ENCODE assay signal across 8 cellular contexts in genomic region chr2:15713475-15713874, GRCh38.
"Had no signal": no experiment of that assay in that cellular context is flagged by ENCODE, and none has a peak within 500 bp of the region (broad histone marks: within the 10 kb centered on the region; RNA-seq: fewer than 3 reads in every experiment).

No MANE protein-coding gene starts in this region.

- H3K4me3 ChIP-seq: GM12878 had no signal

- DNase-seq: GDM1, GF-D8 had no signal

- FAIRE-seq: G401.6, GM12878, GM12891, GM12892, GM18507, GM19239 had no signal

- ATAC-seq: GM12878 had no signal
